8 cellular contexts compared by ENCODE assay signal in genomic region chr3:60986552-60986951, GRCh38.
"Had no signal": no experiment of that assay in that cellular context is flagged by ENCODE, and none has a peak within 500 bp of the region (broad histone marks: within the 10 kb centered on the region; RNA-seq: fewer than 3 reads in every experiment).

No MANE protein-coding gene starts in this region.

- DNase-seq: GM23248, GOT3, H7, HFFc6 had no signal

- H3K27ac ChIP-seq: GM23248, HL-60 had no signal

- H3K36me3 ChIP-seq: HAP-1 had no signal

- ATAC-seq: HCT116, HepG2 had no signal

- H3K4me1 ChIP-seq: HAP-1 had no signal

- H3K4me3 ChIP-seq: GM23248, HAP-1 had no signal
